9 cellular contexts compared by ENCODE assay signal in the genomic region with DNA sequence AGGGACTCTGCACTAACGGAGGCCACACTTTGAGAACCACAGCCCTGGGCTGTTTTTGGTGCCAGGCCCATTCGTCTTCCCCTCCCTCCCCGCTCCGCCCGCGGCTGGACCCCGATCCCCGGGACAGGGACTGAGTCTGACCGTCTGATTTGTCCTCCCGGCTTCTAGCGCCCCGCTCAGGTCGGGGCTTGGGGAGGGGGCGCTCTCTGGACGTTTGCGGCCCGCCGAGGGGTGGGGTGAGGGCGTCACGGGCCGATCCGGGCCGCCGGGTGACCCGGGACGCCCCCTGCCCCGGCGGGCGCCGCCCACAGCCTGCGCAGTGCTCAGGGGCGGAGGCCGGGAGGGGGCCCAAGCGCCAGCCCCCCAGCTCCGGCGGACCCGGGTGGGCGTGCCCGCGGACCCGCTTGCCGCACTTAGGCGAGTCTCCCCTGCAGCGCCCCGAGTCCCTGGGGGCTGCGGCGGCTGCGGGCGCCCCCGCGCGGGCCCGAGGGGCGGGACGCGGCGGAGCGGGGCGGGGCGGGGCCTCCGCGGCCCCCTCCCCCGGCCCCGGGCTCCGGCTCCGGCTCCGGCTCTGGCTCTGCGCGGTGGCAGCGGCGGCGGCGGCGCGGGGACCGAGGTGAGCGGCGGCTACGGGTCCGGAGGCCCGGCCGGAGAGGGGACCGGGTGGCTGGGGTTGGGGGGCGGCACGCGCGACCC. TPM values are rescaled to one million over a fixed set of nuclear protein-coding genes. Genes with fewer than 3 reads are reported as not detected.
DNase-seq lines count a peak whose midpoint lies in the region; ATAC-seq and TF ChIP-seq lines count a peak whose summit lies in the region.
"Had no signal": no experiment of that assay in that cellular context is flagged by ENCODE, and none has a peak within 500 bp of the region (broad histone marks: within the 10 kb centered on the region; RNA-seq: fewer than 3 reads in every experiment).

No MANE protein-coding gene starts in this region.

- no peak for TF ChIP-seq EP300 in ovary (IDR thresholded peaks at IDR 0.05)

- peak overlapping the region; percentile 60 for H3K4me3 Mint-ChIP-seq in activated CD8-positive, alpha-beta memory T cell treated with anti-CD3 and anti-CD28 coated beads, Interleukin-2, amount 10 ng/mL, durations not matched to agents 7 days and 5 days

- H3K4me3 ChIP-seq in HUES64 (ENCODE audit: low read length) = peak overlapping the region; percentile 65
- H3K4me3 ChIP-seq in fibroblast of villous mesenchyme (ENCODE audit: low read depth, low read length) = peak overlapping the region; percentile 63
- peak overlapping the region; percentile 38 for H3K4me3 ChIP-seq in ovary

- no peak for DNase-seq in activated CD8-positive, alpha-beta memory T cell treated with anti-CD3 and anti-CD28 coated beads, Interleukin-2, amount 10 ng/mL, durations not matched to agents 7 days and 5 days
- DNase-seq in fibroblast of villous mesenchyme (ENCODE audit: low read depth) (no peak), ovary (peak in 2 of 5 donors; percentile 64 to 65), MV-4-11 (lab: John Stamatoyannopoulos, UW) (no peak)
- DNase-seq in NK-92 treated with Interleukin-12 subunit alpha and Interleukin-12 subunit beta, amount 100 ng/mL, for 24 hours (lab: John Stamatoyannopoulos, UW) = no peak

- H3K36me3 ChIP-seq in HUES64 (ENCODE audit: insufficient read depth, low read length) (no peaks in the 10 kb centered on the region), ovary (no peaks in the 10 kb centered on the region)

- TF ChIP-seq CTCF in fibroblast of villous mesenchyme (IDR thresholded peaks at IDR 0.05; ENCODE audit: insufficient read depth, low read depth, low read length) = no peak
- TF ChIP-seq CTCF in ovary (IDR thresholded peaks at IDR 0.05) = no peak

- H3K27me3 Mint-ChIP-seq in activated CD8-positive, alpha-beta memory T cell treated with anti-CD3 and anti-CD28 coated beads, Interleukin-2, amount 10 ng/mL, durations not matched to agents 7 days and 5 days = peaks cover 4% of the 10 kb centered on the region

- H3K4me1 ChIP-seq in HUES64 (ENCODE audit: insufficient read depth, low read length) (peaks cover 3% of the 10 kb centered on the region; the same call in 1 of the 2 replicates), ovary (ENCODE audit: insufficient read depth) (peaks cover 11% of the 10 kb centered on the region)

- no peaks in the 10 kb centered on the region for H3K9me3 Mint-ChIP-seq in activated CD8-positive, alpha-beta memory T cell treated with anti-CD3 and anti-CD28 coated beads, Interleukin-2, amount 10 ng/mL, durations not matched to agents 7 days and 5 days (ENCODE audit: low read depth)

- H3K27ac ChIP-seq in HUES64 (ENCODE audit: low read depth, low read length) = no peak overlapping the region
- peak overlapping the region; percentile 1 to 74 for H3K27ac ChIP-seq in ovary

- TF ChIP-seq POLR2A in ovary (IDR thresholded peaks at IDR 0.05) = no peak

- intact Hi-C loops in ovary (cut with DNase I) = no loop called here

- peak; percentile 62 for ATAC-seq in activated CD8-positive, alpha-beta memory T cell treated with anti-CD3 and anti-CD28 coated beads, Interleukin-2, amount 10 ng/mL, durations not matched to agents 7 days and 5 days
- ATAC-seq in HG02763 (IDR thresholded peaks at IDR 0.05; ENCODE audit: unreplicated experiment) (no peak), HG03159 (IDR thresholded peaks at IDR 0.05; ENCODE audit: unreplicated experiment) (no peak)

- H3K9ac ChIP-seq in HUES64 (ENCODE audit: low read depth, low read length) = no peak overlapping the region; the same call in 1 of the 2 replicates

- H3K27ac Mint-ChIP-seq in activated CD8-positive, alpha-beta memory T cell treated with anti-CD3 and anti-CD28 coated beads, Interleukin-2, amount 10 ng/mL, durations not matched to agents 7 days and 5 days = peak overlapping the region; percentile 77

- CTCF ChIA-PET in activated CD8-positive, alpha-beta memory T cell treated with anti-CD3 and anti-CD28 coated beads, Interleukin-2, amount 10 ng/mL, durations not matched to agents 7 days and 5 days (lab: Charles Lee) = interaction anchor here (1.0 to 14.0 kb wide), 4 partner anchors 13 to 642 kb away, joined by 3 to 175 read pairs (median 13); no protein-coding TSS in a partner anchor

- peaks cover 4% of the 10 kb centered on the region for H3K36me3 Mint-ChIP-seq in activated CD8-positive, alpha-beta memory T cell treated with anti-CD3 and anti-CD28 coated beads, Interleukin-2, amount 10 ng/mL, durations not matched to agents 7 days and 5 days

- H3K9me3 ChIP-seq in HUES64 (ENCODE audit: insufficient read depth, low read depth, low read length) (no peaks in the 10 kb centered on the region), ovary (no peaks in the 10 kb centered on the region)

- H3K4me1 Mint-ChIP-seq in activated CD8-positive, alpha-beta memory T cell treated with anti-CD3 and anti-CD28 coated beads, Interleukin-2, amount 10 ng/mL, durations not matched to agents 7 days and 5 days = peaks cover 76% of the 10 kb centered on the region

- peaks cover 30% of the 10 kb centered on the region for H3K27me3 ChIP-seq in HUES64 (ENCODE audit: insufficient read depth, low read length)
- no peaks in the 10 kb centered on the region for H3K27me3 ChIP-seq in ovary

- WGBS in HUES64 = 1% methylated on average over 87 of the region's 87 CpGs
- 0 to 1% (median 0%) methylated on average over 20 to 87 of the region's 87 CpGs for WGBS in ovary, 3 donors

RNA-seq across cellular contexts. Expression of gene PRR5, which starts 33.7 kb away (rescaled TPM):
- 8.8 TPM for polyA plus RNA-seq in HUES64 (2013, experiment 1 of 2)
- polyA plus RNA-seq in HUES64 (2013, experiment 2 of 2) = 7.9 TPM
- total RNA-seq in activated CD8-positive, alpha-beta memory T cell treated with anti-CD3 and anti-CD28 coated beads, Interleukin-2, amount 10 ng/mL, durations not matched to agents 7 days and 5 days = 10 to 100 TPM; 20.0 to 35.7 TPM
- total RNA-seq in fibroblast of villous mesenchyme (12.9 and 16.4 TPM in 2 replicates), ovary (10 to 100 TPM in 6 of 7 donors, 1 to 10 TPM in 1; 6.7 to 21.1 (median 16.8) TPM)
- polyA plus RNA-seq in ovary = 10 to 100 TPM in 1 of 2 donors, 1 to 10 TPM in 1; 4.0 to 17.3 TPM
- total RNA-seq: M059J had no signal
